ENCODE assay signal across 8 cellular contexts in the genomic region with DNA sequence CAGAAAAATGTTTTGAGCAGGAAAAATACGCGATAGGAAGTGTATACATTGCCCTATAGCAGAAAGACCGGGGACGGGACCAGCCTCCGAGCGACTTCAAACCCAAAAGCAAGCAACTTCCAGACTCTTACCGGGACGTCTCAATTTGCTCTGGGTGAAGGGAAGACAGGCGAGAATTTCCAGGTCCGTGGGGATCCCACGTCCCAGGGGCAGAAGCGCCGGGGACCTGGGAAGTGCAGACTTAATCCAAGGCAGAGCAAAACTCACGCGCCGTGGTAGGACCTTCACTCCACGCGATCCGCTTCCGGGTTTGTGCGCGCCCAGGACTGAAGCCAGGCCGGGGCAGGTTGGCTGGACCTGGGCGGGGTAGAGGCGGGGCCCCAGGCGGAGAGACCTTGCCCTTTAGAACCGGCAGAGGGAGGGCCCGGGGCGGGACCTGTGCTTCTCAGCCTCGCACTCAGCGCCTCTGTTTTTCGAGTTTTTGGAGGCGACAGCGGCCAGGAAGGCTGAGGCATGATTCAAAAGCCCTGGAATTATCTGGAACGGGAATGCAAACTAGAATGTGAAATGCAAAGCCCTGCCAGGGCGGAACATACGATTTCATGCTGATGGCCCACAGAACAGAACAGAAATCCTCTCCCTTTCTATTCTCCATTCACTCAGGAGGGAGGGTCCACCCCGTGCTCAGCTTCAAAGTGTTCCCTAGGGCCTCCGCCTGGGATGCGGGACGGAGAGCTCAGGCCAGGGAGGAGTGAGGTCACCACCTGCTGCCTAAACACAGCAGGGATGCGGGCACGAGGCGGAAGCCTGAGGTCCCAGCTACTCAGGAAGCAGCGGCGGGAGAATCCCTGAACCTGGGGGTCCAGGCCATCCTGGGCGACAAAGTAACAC.
DNase-seq lines count a peak whose midpoint lies in the region; ATAC-seq and TF ChIP-seq lines count a peak whose summit lies in the region.
"Not testable (repeated sequence)": the region's sequence is repeated elsewhere in the genome, so short reads cannot be mapped to it uniquely, and the experiment has no call there.

Gene ZNF600, minus strand, starts transcription at position 328 of the 891 bp plus-strand sequence. CDS start 7,903 bp downstream, outside the sequence.

- peak; percentile 93 for ATAC-seq in GM18907 (IDR thresholded peaks at IDR 0.05; ENCODE audit: unreplicated experiment)
- ATAC-seq in HG03108 (IDR thresholded peaks at IDR 0.05; ENCODE audit: unreplicated experiment) = peak; percentile 96

- peak within 1 kb of the TSS; percentile 69 to 87 for H3K27ac ChIP-seq in coronary artery

- H3K4me3 ChIP-seq in coronary artery = peak within 1 kb of the TSS; percentile 80

- not testable (repeated sequence) for TF ChIP-seq CTCF in coronary artery (IDR thresholded peaks at IDR 0.05)

- peak; percentile 77 for DNase-seq in AG08396 (ENCODE audit: low spot score)
- DNase-seq in NCI-H69 (lab: John Stamatoyannopoulos, UW) = peak; percentile 91
- DNase-seq in activated CD4-positive, alpha-beta T cell treated with anti-CD3 and anti-CD28 coated beads, Interleukin-2, amount 50 U/mL, for 24 hours (ENCODE audit: low read depth in 1 of 2, low spot score in 1 of 2) = peak; percentile 62 to 64
- peak; percentile 93 for DNase-seq in coronary artery (ENCODE audit: low spot score)
- peak; percentile 46 for DNase-seq in kidney glomerular epithelial cell (lab: John Stamatoyannopoulos, UW)
- peak; percentile 74 for DNase-seq in stimulated activated CD4-positive, alpha-beta T cell treated with anti-CD3 and anti-CD28 coated beads, Interleukin-12 subunit alpha, Interleukin-12 subunit beta, amount 100 ng/mL, for 4 hours

Comparison
In these comparisons a context has a peak if more than half of its experiments do, and no peak if none do; other contexts are left out.
1. Peak in every context shown above with its lines: DNase-seq, ATAC-seq, H3K4me3 ChIP-seq and H3K27ac ChIP-seq.